ENCODE assay signal across 29 cellular contexts in the genomic region with DNA sequence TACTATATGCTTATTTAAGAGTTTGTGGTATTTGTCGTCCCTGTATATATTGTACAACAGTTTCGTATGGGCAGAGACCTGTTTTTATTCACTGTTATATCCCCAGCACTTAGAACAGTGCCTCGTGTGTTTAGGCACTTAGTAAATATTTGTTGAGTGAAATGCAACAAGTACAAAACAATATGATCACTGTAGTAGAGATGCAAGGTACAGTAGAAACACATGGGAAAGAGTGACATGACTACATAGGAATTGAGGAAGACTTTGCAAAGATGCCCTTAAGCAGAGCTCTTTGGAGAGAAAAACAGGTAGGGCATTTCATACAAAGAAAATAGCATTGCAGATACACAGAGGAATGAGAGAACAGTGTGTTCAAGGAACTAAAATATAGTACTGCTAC.
"Had no signal": no experiment of that assay in that cellular context is flagged by ENCODE, and none has a peak within 500 bp of the region (broad histone marks: within the 10 kb centered on the region; RNA-seq: fewer than 3 reads in every experiment).

No MANE protein-coding gene starts in this region.

- H3K36me3 ChIP-seq: cardiac muscle cell, Peyer's patch, SJSA1 had no signal

- ATAC-seq: activated naive CD8-positive, alpha-beta T cell treated with anti-CD3 and anti-CD28 coated beads, Interleukin-2, amount 50 U/mL, for 24 hours; activated T-cell treated with anti-CD3 and anti-CD28 coated beads, Interleukin-2, amount 50 U/mL, for 4 hours; PC-3 had no signal

- H3K4me2 ChIP-seq: SK-N-SH had no signal

- H3K4me3 ChIP-seq: cardiac muscle cell, Peyer's patch, SJSA1 had no signal

- DNase-seq: activated CD4-positive, alpha-beta memory T cell treated with anti-CD3 and anti-CD28 coated beads for 36 hours; activated CD4-positive, alpha-beta T cell treated with anti-CD3 and anti-CD28 coated beads, Interleukin-2, amount 50 U/mL, for 1 hour; activated CD8-positive, alpha-beta memory T cell treated with anti-CD3 and anti-CD28 coated beads, Interleukin-2, amount 50 U/mL, for 4 hours; activated effector memory CD4-positive, alpha-beta T cell treated with Interleukin-2 at 50 U/mL for 16 hours; activated naive CD4-positive, alpha-beta T cell treated with anti-CD3 and anti-CD28 coated beads, Interleukin-2, amount 10 ng/mL, durations not matched to agents 7 days and 5 days; activated naive CD8-positive, alpha-beta T cell treated with anti-CD3 and anti-CD28 coated beads, Interleukin-2, amount 50 U/mL, for 24 hours; activated T-cell treated with anti-CD3 and anti-CD28 coated beads for 4 hours; activated T-cell treated with anti-CD3 and anti-CD28 coated beads, Interleukin-2, amount 50 U/mL, for 4 hours; anterior cingulate cortex; brain microvascular endothelial cell; MM.1S; MV-4-11; NCI-H1092; NCI-H1436 treated with DMSO at 0.1 percent for 48 hours; NCI-H1694 treated with DMSO at 0.1 percent for 48 hours; NCI-H2029; NCI-H2171; NCI-H510A; NCI-H526; NCI-H748 treated with DMSO at 0.1 percent for 48 hours; NK-92 treated with Interleukin-12 subunit alpha and Interleukin-12 subunit beta, amount 100 ng/mL, for 24 hours; PC-3; Peyer's patch; RPMI8226; SHP77 treated with DMSO at 0.1 percent for 48 hours; SK-N-SH had no signal

- H3K27me3 ChIP-seq: brain microvascular endothelial cell, cardiac muscle cell, Peyer's patch, SJSA1 had no signal

- H3K9me3 ChIP-seq: Peyer's patch, SJSA1, SK-N-SH had no signal

- H3K27ac ChIP-seq: brain microvascular endothelial cell, cardiac muscle cell, Peyer's patch, SJSA1 had no signal

- FAIRE-seq: TTC549 had no signal

- H3K9ac ChIP-seq: SK-N-SH had no signal

- H3K4me1 ChIP-seq: Peyer's patch, SJSA1 had no signal
